ENCODE assay signal across 14 cellular contexts in the genomic region with DNA sequence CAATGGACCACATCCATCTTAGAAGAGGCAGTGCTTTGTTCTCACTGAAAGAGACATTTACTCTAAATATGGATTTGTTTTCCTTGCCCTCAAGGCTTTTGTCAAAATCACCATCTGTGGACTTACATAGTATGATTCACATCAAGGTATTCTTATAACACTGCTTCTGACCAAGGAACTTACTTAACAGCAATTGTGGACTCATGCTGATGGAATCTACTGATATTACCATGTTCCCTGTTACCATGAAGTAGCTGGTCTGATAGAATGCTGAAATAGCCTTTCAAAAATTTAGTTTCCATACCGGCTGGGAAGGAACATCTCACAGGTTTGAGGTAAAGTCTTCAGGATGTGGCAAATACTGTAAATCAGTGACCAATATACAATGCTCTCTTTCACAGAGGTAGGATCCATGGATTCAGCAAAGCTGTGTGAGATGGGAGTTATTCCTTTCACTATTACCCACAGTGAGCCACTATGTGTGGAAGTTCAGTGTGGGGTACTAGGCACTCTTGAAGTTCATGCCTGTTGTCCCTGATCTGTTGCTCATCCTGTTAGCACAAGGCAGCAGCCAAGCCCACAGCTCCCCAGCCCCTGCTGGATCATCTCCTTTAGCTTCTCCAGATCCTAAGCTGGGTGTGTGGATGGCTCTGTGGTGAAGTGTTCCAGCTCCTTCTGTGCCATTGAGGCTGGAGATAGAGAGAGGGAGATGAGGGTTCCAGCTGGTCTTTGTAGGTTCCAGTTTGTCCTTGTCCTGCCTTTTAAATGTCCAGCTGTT.
DNase-seq lines count a peak whose midpoint lies in the region; FAIRE-seq and TF ChIP-seq lines count a peak whose summit lies in the region.
"Had no signal": no experiment of that assay in that cellular context is flagged by ENCODE, and none has a peak within 500 bp of the region (broad histone marks: within the 10 kb centered on the region; RNA-seq: fewer than 3 reads in every experiment).

No MANE protein-coding gene starts in this region.

- no peak overlapping the region for H3K4me3 ChIP-seq in epithelial cell of proximal tubule (ENCODE audit: low read depth, low read length)
- H3K4me3 ChIP-seq in retinal pigment epithelial cell (ENCODE audit: low read length), result no peak overlapping the region

- FAIRE-seq in RCC 7860 (lab: Jason Lieb, UNC), result no peak
- FAIRE-seq: islet of Langerhans had no signal

- no peak for TF ChIP-seq CTCF in epithelial cell of proximal tubule (conservative IDR thresholded peaks at IDR 0.05; ENCODE audit: low read depth, low read length)
- TF ChIP-seq CTCF in retinal pigment epithelial cell (conservative IDR thresholded peaks at IDR 0.05; ENCODE audit: low read depth, low read length), result no peak

- intact Hi-C loops in posterior cingulate gyrus (cut with DNase I), result no loop called here

- peak; percentile 19 for DNase-seq in GM04503 (ENCODE audit: low read depth)
- DNase-seq in RCC 7860 (ENCODE audit: low spot score), result peak; percentile 72
- DNase-seq in epithelial cell of proximal tubule (ENCODE audit: low read depth), result peak; percentile 38
- peak; percentile 81 for DNase-seq in retinal pigment epithelial cell (ENCODE audit: low read depth)
- DNase-seq in posterior cingulate gyrus, result no peak
- DNase-seq in activated CD8-positive, alpha-beta memory T cell treated with anti-CD3 and anti-CD28 coated beads, Interleukin-2, amount 50 U/mL, for 48 hours, result no peak
- DNase-seq in GM19238 (ENCODE audit: insufficient read length, low spot score), result no peak
- no peak for DNase-seq in GM19240 (ENCODE audit: insufficient read length, low spot score)
- DNase-seq: activated CD4-positive, alpha-beta T cell treated with anti-CD3 and anti-CD28 coated beads, Interleukin-2, amount 10 ng/mL, durations not matched to agents 7 days and 5 days; activated effector memory CD4-positive, alpha-beta T cell treated with Interleukin-2 at 50 U/mL for 16 hours; MM.1S; retina; stimulated activated CD4-positive, alpha-beta T cell treated with anti-CD3 and anti-CD28 coated beads, Interleukin-4, amount 100 ng/mL, for 24 hours had no signal

Comparison
In these comparisons a context has a peak if more than half of its experiments do, and no peak if none do; other contexts are left out.
1. DNase-seq: peak in GM04503 (single experiment), RCC 7860 (single experiment), epithelial cell of proximal tubule (single experiment) and retinal pigment epithelial cell (single experiment); none in posterior cingulate gyrus (0 of 10), activated CD8-positive, alpha-beta memory T cell treated with anti-CD3 and anti-CD28 coated beads, Interleukin-2, amount 50 U/mL, for 48 hours (single experiment), GM19238 (single experiment) and GM19240 (single experiment).